Comparison of ENCODE assay signal across 22 cellular contexts in genomic region chr4:3115637-3116300, GRCh38. TPM values are rescaled to one million over a fixed set of nuclear protein-coding genes. Genes with fewer than 3 reads are reported as not detected.
A peak's percentile ranks its signal among the peaks of the same experiment; 100 is the strongest.
DNase-seq lines count a peak whose midpoint lies in the region; ATAC-seq and TF ChIP-seq lines count a peak whose summit lies in the region.
"Had no signal": no experiment of that assay in that cellular context is flagged by ENCODE, and none has a peak within 500 bp of the region (broad histone marks: within the 10 kb centered on the region; RNA-seq: fewer than 3 reads in every experiment).

No MANE protein-coding gene starts in this region.

- no peak overlapping the region for H2AFZ ChIP-seq in hepatocyte

- H3K9me2 ChIP-seq in hepatocyte (replicated peaks; ENCODE audit: insufficient read depth), result no peaks in the 10 kb centered on the region

- ATAC-seq in heart left ventricle, result peak; percentile 43 to 54 (median 50)
- no peak for ATAC-seq in left cardiac atrium
- no peak for ATAC-seq in HG02763 (IDR thresholded peaks at IDR 0.05; ENCODE audit: unreplicated experiment)
- no peak for ATAC-seq in GM18873 (IDR thresholded peaks at IDR 0.05; ENCODE audit: low FRiP score, unreplicated experiment)
- ATAC-seq: HCT116 had no signal

- H3K27ac ChIP-seq in heart left ventricle, result peak overlapping the region in 4 of 12 donors; percentile 9 to 35 (median 20)
- H3K27ac ChIP-seq in hepatocyte, result peak overlapping the region; percentile 74
- H3K27ac ChIP-seq in thyroid gland, result peak overlapping the region; percentile 87 to 93 (median 91)

- no peak for TF ChIP-seq POLR2A in heart left ventricle (IDR thresholded peaks at IDR 0.05)
- peak in 1 of 2 donors; percentile 4 for TF ChIP-seq POLR2A in thyroid gland (IDR thresholded peaks at IDR 0.05)

- H3K4me1 ChIP-seq in heart left ventricle, result peaks cover 0 to 40% (median 10%) of the 10 kb centered on the region in 12 donors
- peaks cover 35% of the 10 kb centered on the region for H3K4me1 ChIP-seq in adipocyte (ENCODE audit: control insufficient read depth, insufficient read depth, low read length)
- peaks cover 25% of the 10 kb centered on the region for H3K4me1 ChIP-seq in hepatocyte (ENCODE audit: insufficient read depth)
- H3K4me1 ChIP-seq in thyroid gland, result peaks cover 53 to 63% of the 10 kb centered on the region in 2 donors

- no peak for DNase-seq in heart left ventricle
- no peak for DNase-seq in left cardiac atrium
- DNase-seq in adipocyte (ENCODE audit: low read depth), result peak; percentile 47
- peak; percentile 38 for DNase-seq in hepatocyte (ENCODE audit: low spot score)
- DNase-seq in thyroid gland, result peak; percentile 88 to 91
- DNase-seq in central memory CD4-positive, alpha-beta T cell, result no peak
- DNase-seq: activated B cell treated with CpG ODN at 0.5 μM for 24 hours; activated naive CD4-positive, alpha-beta T cell treated with anti-CD3 and anti-CD28 coated beads for 36 hours; Calu3; erythroblast; hippocampal formation; NCI-H187 treated with DMSO at 0.1 percent for 48 hours; NCI-H526 treated with DMSO at 0.1 percent for 48 hours; stimulated activated CD4-positive, alpha-beta T cell treated with anti-CD3 and anti-CD28 coated beads, Interleukin-4, amount 100 ng/mL, for 1 hour; stimulated activated CD8-positive, alpha-beta memory T cell treated with anti-CD3 and anti-CD28 coated beads, Interleukin-4, amount 100 ng/mL, for 48 hours had no signal

- H3K4me3 ChIP-seq in heart left ventricle (no peak overlapping the region), adipocyte (ENCODE audit: low read length) (peak overlapping the region; percentile 24), hepatocyte (no peak overlapping the region), thyroid gland (replicated peaks in 1 of 3) (no peak overlapping the region)

- WGBS in heart left ventricle, 4 donors, result 72 to 87% (median 79%) methylated on average over 13 to 15 of the region's 15 CpGs
- 86% methylated on average over 15 of the region's 15 CpGs for WGBS in hepatocyte (ENCODE audit: low lambda C conversion rate, missing lambda C conversion rate)
- WGBS in thyroid gland, 2 donors, result 62 to 72% methylated on average over 14 to 15 of the region's 15 CpGs

- no peak overlapping the region for H3K9ac ChIP-seq in adipocyte (ENCODE audit: low read length)

- peaks cover 2% of the 10 kb centered on the region for H3K79me2 ChIP-seq in hepatocyte

- TF ChIP-seq CTCF in heart left ventricle (IDR thresholded peaks at IDR 0.05), result no peak
- no peak for TF ChIP-seq CTCF in hepatocyte (IDR thresholded peaks at IDR 0.05; ENCODE audit: poor library complexity)
- TF ChIP-seq CTCF in thyroid gland (IDR thresholded peaks at IDR 0.05), result no peak

- peak overlapping the region; percentile 36 for H3K4me2 ChIP-seq in hepatocyte

- H3K36me3 ChIP-seq in heart left ventricle (peaks cover 0 to 98% (median 83%) of the 10 kb centered on the region in 9 donors), adipocyte (ENCODE audit: control insufficient read depth, insufficient read depth, low read length, severe bottlenecking) (peaks cover 53% of the 10 kb centered on the region), hepatocyte (replicated peaks; ENCODE audit: insufficient read depth, low read depth) (no peaks in the 10 kb centered on the region), thyroid gland (no peaks in the 10 kb centered on the region)

- H3K27me3 ChIP-seq in heart left ventricle (no peaks in the 10 kb centered on the region), adipocyte (replicated peaks; ENCODE audit: control insufficient read depth, insufficient read depth, low read length) (no peaks in the 10 kb centered on the region), hepatocyte (no peaks in the 10 kb centered on the region), thyroid gland (no peaks in the 10 kb centered on the region)

- H3K9me3 ChIP-seq in heart left ventricle, result no peaks in the 10 kb centered on the region
- no peaks in the 10 kb centered on the region for H3K9me3 ChIP-seq in adipocyte (ENCODE audit: control insufficient read depth, low read length)
- H3K9me3 ChIP-seq in hepatocyte (ENCODE audit: low read depth), result no peaks in the 10 kb centered on the region
- H3K9me3 ChIP-seq in thyroid gland, result no peaks in the 10 kb centered on the region

- H4K20me1 ChIP-seq in hepatocyte (ENCODE audit: insufficient read depth, poor library complexity, severe bottlenecking), result no peaks in the 10 kb centered on the region

- intact Hi-C loops in heart left ventricle (cut with DNase I) (loop anchor here in 1 of 10 donors (10.0 kb wide), 1 partner anchor 759 kb away; no protein-coding TSS in a partner anchor), left cardiac atrium (cut with DNase I) (no loop called here), thyroid gland (cut with DNase I) (no loop called here)

RNA-seq across cellular contexts. Expression of gene HTT, which starts 41.3 kb away (rescaled TPM):
- 100 to 1,000 TPM in 1 of 9 donors, 10 to 100 TPM in 8; 16.1 to 122 (median 33.9) TPM for total RNA-seq in heart left ventricle
- polyA plus RNA-seq in heart left ventricle, result 10 to 100 TPM; 13.9 to 16.5 TPM
- total RNA-seq in left cardiac atrium, result 10 to 100 TPM; 23.2 to 25.2 TPM
- total RNA-seq in hepatocyte, result 30.6 and 33.9 TPM in 2 replicates
- polyA plus RNA-seq in hepatocyte, result 9.5 and 12.4 TPM in 2 replicates
- total RNA-seq in thyroid gland, result 100 to 1,000 TPM in 1 of 4 donors, 10 to 100 TPM in 3; 49.6 to 155 (median 83.1) TPM

RNA-seq across cellular contexts. Expression of gene HTT-AS, which starts 41.4 kb away (rescaled TPM):
- not detected for total RNA-seq in heart left ventricle
- not detected for polyA plus RNA-seq in heart left ventricle
- total RNA-seq in left cardiac atrium, result not detected
- total RNA-seq in hepatocyte, result not detected in 2 replicates
- polyA plus RNA-seq in hepatocyte, result not detected in 2 replicates
- not detected for total RNA-seq in thyroid gland
- total RNA-seq: activated B cell treated with CpG ODN at 0.5 μM for 24 hours; activated naive CD4-positive, alpha-beta T cell treated with anti-CD3 and anti-CD28 coated beads for 36 hours; Calu3; dermis microvascular lymphatic vessel endothelial cell; mucosa of gallbladder; RPMI7951 had no signal
- polyA plus RNA-seq: thymus had no signal

Comparison
In these comparisons a context has a peak if more than half of its experiments do, and no peak if none do; other contexts are left out.
1. ATAC-seq: peak in heart left ventricle (4 of 4); none in left cardiac atrium (0 of 2), HG02763 (single experiment) and GM18873 (single experiment).
2. DNase-seq: peak in adipocyte (single experiment), hepatocyte (single experiment) and thyroid gland (2 of 2); none in heart left ventricle (0 of 5), left cardiac atrium (single experiment) and central memory CD4-positive, alpha-beta T cell (single experiment).